4 cellular contexts compared by ENCODE assay signal in the genomic region with DNA sequence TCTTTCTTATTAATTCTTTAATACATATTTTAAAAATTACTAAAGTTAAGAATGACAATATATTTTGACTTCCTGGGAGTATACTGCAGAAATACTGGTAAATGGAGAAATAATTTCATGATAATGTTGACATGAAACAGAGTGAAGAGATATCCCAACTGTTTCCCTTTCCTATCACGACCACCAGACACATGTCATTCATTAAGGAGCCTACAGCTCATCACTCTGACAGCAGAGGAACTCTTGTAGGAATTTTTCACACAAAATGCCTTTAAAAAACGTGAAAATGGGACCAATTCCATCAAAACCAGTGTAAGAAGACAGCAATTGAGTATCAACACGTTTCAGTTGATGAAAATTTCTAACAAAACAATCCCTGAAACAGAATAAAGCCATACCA.
A peak's percentile ranks its signal among the peaks of the same experiment; 100 is the strongest.
TF ChIP-seq lines count a peak whose summit lies in the region.

No MANE protein-coding gene starts in this region.

TF ChIP-seq in SK-N-SH, 30 proteins besides CTCF, POLR2A, EP300 and RAD21 (continues in another document):
- TF ChIP-seq GABPA (IDR thresholded peaks at IDR 0.05; ENCODE audit: low read depth): no peak
- no peak for TF ChIP-seq FOXM1 (IDR thresholded peaks at IDR 0.05; ENCODE audit: low read depth)
- TF ChIP-seq FOSL2 (IDR thresholded peaks at IDR 0.05; ENCODE audit: borderline replicate concordance, low read depth): no peak
- TF ChIP-seq, protein P1, sequence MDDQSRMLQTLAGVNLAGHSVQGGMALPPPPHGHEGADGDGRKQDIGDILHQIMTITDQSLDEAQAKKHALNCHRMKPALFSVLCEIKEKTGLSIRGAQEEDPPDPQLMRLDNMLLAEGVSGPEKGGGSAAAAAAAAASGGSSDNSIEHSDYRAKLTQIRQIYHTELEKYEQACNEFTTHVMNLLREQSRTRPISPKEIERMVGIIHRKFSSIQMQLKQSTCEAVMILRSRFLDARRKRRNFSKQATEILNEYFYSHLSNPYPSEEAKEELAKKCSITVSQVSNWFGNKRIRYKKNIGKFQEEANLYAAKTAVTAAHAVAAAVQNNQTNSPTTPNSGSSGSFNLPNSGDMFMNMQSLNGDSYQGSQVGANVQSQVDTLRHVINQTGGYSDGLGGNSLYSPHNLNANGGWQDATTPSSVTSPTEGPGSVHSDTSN (IDR thresholded peaks at IDR 0.05): no peak
- TF ChIP-seq YY1 (IDR thresholded peaks at IDR 0.05; ENCODE audit: low read depth): no peak
- no peak for TF ChIP-seq RXRA (IDR thresholded peaks at IDR 0.05; ENCODE audit: borderline replicate concordance, low read depth)
- no peak for TF ChIP-seq TEAD4 (IDR thresholded peaks at IDR 0.05; ENCODE audit: borderline replicate concordance, insufficient read depth)
- TF ChIP-seq JUND (IDR thresholded peaks at IDR 0.05): no peak
- TF ChIP-seq REST (IDR thresholded peaks at IDR 0.05; ENCODE audit: low read depth, low read length): no peak

TF ChIP-seq in SK-N-SH treated with all-trans-retinoic acid at 6 μM for 48 hours, 23 proteins besides CTCF, POLR2A, EP300 and RAD21 (continues in another document):
- TF ChIP-seq ZNF565 (CRISPR knock-in tag; conservative IDR thresholded peaks at IDR 0.05; ENCODE audit: low read depth): no peak
- TF ChIP-seq SNAI2 (CRISPR knock-in tag; IDR thresholded peaks at IDR 0.05): no peak
- TF ChIP-seq TCF4 (CRISPR knock-in tag; IDR thresholded peaks at IDR 0.05; ENCODE audit: borderline replicate concordance): no peak
- no peak for TF ChIP-seq ZC3H10 (CRISPR knock-in tag; IDR thresholded peaks at IDR 0.05)
- TF ChIP-seq ZNF70 (CRISPR knock-in tag; IDR thresholded peaks at IDR 0.05): no peak
- no peak for TF ChIP-seq BACH2 (CRISPR knock-in tag; IDR thresholded peaks at IDR 0.05; ENCODE audit: borderline replicate concordance)
- TF ChIP-seq CSDC2 (CRISPR knock-in tag; IDR thresholded peaks at IDR 0.05): no peak
- TF ChIP-seq, protein P2, sequence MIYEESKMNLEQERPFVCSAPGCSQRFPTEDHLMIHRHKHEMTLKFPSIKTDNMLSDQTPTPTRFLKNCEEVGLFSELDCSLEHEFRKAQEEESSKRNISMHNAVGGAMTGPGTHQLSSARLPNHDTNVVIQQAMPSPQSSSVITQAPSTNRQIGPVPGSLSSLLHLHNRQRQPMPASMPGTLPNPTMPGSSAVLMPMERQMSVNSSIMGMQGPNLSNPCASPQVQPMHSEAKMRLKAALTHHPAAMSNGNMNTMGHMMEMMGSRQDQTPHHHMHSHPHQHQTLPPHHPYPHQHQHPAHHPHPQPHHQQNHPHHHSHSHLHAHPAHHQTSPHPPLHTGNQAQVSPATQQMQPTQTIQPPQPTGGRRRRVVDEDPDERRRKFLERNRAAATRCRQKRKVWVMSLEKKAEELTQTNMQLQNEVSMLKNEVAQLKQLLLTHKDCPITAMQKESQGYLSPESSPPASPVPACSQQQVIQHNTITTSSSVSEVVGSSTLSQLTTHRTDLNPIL (CRISPR knock-in tag; IDR thresholded peaks at IDR 0.05; ENCODE audit: low read depth): no peak
- TF ChIP-seq TSHZ2 (CRISPR knock-in tag; IDR thresholded peaks at IDR 0.05): no peak

TF ChIP-seq in K562, 482 proteins besides CTCF, POLR2A, EP300 and RAD21:
- TF ChIP-seq TCFL5 (CRISPR knock-in tag; conservative IDR thresholded peaks at IDR 0.05) (no peak), NRF1 (conservative IDR thresholded peaks at IDR 0.05 in 1 of 2, IDR thresholded peaks at IDR 0.05 in 1 of 2) (no peak), ZNF354B (CRISPR knock-in tag; IDR thresholded peaks at IDR 0.05) (no peak)

TF ChIP-seq in neural cell, 6 proteins besides CTCF, POLR2A, EP300 and RAD21:
- TF ChIP-seq POLR2AphosphoS5 (IDR thresholded peaks at IDR 0.05): peak; percentile 65
- no peak for TF ChIP-seq SMC3 (conservative IDR thresholded peaks at IDR 0.05; ENCODE audit: poor library complexity)
- no peak for TF ChIP-seq MXI1 (conservative IDR thresholded peaks at IDR 0.05; ENCODE audit: poor library complexity, severe bottlenecking)
- no peak for TF ChIP-seq REST (IDR thresholded peaks at IDR 0.05; ENCODE audit: borderline replicate concordance)
